ENCODE assay signal across 18 cellular contexts in the genomic region with DNA sequence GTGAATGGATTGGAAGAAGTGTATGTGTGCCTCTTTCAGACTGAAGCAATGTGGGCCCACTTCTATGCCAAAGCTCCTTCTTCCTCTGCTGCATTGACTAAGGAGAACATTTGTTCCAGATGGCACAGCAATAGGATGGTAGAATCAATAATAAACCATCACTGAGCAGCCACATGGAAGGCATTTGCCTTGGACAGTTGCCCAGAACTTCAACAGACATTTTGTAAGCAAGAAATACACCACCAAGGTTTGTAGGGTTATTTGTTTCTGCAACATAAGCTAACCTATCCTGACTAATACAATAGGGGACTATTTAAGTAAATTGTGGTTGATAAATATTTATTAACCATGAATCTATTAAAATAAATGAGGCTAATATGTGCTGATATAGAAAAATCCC.
"Had no signal": no experiment of that assay in that cellular context is flagged by ENCODE, and none has a peak within 500 bp of the region (broad histone marks: within the 10 kb centered on the region; RNA-seq: fewer than 3 reads in every experiment).

No MANE protein-coding gene starts in this region.

- H3K4me1 Mint-ChIP-seq: activated T-helper 17 cell treated with anti-CD3 and anti-CD28 coated beads, Interleukin-2, amount 50 U/mL, for 72 hours; natural killer cell had no signal

- ATAC-seq: activated T-helper 17 cell treated with anti-CD3 and anti-CD28 coated beads, Interleukin-2, amount 50 U/mL, for 72 hours; left ventricle myocardium superior; natural killer cell had no signal

- DNase-seq: activated CD4-positive, alpha-beta T cell treated with anti-CD3 and anti-CD28 coated beads, Interleukin-2, amount 50 U/mL, for 4 hours; activated CD4-positive, CD25-positive, alpha-beta regulatory T cell treated with anti-CD3 and anti-CD28 coated beads, Interleukin-2, amount 50 U/mL, for 72 hours; activated naive CD4-positive, alpha-beta T cell treated with Interleukin-2 at 50 U/mL for 16 hours; activated T-cell treated with anti-CD3 and anti-CD28 coated beads for 4 hours; aorta; hypothalamus; left ventricle myocardium superior; mesenchymal stem cell; natural killer cell; posterior cingulate gyrus; stimulated activated CD4-positive, alpha-beta T cell treated with anti-CD3 and anti-CD28 coated beads, Interleukin-15, amount 100 ng/mL, for 24 hours; stimulated activated CD4-positive, alpha-beta T cell treated with anti-CD3 and anti-CD28 coated beads, Interleukin-4, amount 100 ng/mL, for 1 hour; stimulated activated naive CD4-positive, alpha-beta T cell; T1000 had no signal

- H3K27ac Mint-ChIP-seq: activated T-helper 17 cell treated with anti-CD3 and anti-CD28 coated beads, Interleukin-2, amount 50 U/mL, for 72 hours; dendritic cell treated with granulocyte-macrophage colony-stimulating factor and Interleukin-4, amounts not matched to agents 40 ng/mL and 50 ng/mL, for 4 days; natural killer cell had no signal

- H3K4me3 ChIP-seq: skin epidermis, tibial nerve had no signal

- H3K4me3 Mint-ChIP-seq: activated T-helper 17 cell treated with anti-CD3 and anti-CD28 coated beads, Interleukin-2, amount 50 U/mL, for 72 hours; dendritic cell treated with granulocyte-macrophage colony-stimulating factor and Interleukin-4, amounts not matched to agents 40 ng/mL and 50 ng/mL, for 4 days; natural killer cell had no signal

- H3K9me3 Mint-ChIP-seq: natural killer cell had no signal

- H3K36me3 Mint-ChIP-seq: natural killer cell had no signal
